26 cellular contexts compared by ENCODE assay signal in the genomic region with DNA sequence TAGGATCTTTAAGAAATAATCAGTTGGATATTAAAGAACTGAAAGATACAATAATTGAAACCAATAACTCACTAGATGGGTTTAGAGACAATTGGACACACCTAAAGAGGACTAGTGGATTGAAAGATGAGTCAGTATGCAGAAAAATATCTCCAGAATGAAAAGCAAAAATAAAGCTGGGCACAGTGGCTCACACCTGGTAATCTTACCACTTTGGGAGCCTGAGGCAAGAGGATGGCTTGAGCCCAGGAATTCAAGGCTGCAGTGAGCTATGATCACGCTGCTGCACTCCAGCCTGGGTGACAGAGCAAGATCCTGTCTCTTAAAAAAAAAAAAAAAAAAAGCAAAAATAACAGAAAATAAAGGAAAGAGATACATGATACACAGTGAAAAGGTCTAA.
"Had no signal": no experiment of that assay in that cellular context is flagged by ENCODE, and none has a peak within 500 bp of the region (broad histone marks: within the 10 kb centered on the region; RNA-seq: fewer than 3 reads in every experiment).

No MANE protein-coding gene starts in this region.

- H3K4me3 ChIP-seq: left lung, lower lobe of right lung, neural progenitor cell, ovary, skin epidermis, suprapubic skin, thoracic aorta, tibial artery, upper lobe of right lung had no signal

- H3K4me1 ChIP-seq: left lung, lower lobe of right lung, suprapubic skin, tibial artery, upper lobe of right lung had no signal

- H3K27ac ChIP-seq: left lung, lower lobe of right lung, neural progenitor cell, neutrophil, ovary, skin epidermis, suprapubic skin, thoracic aorta, tibial artery, upper lobe of right lung had no signal

- H3K9me3 ChIP-seq: left lung, lower lobe of right lung, neutrophil, ovary, suprapubic skin, thoracic aorta, tibial artery, upper lobe of right lung had no signal

- DNase-seq: hippocampal formation; kidney; left colon; left lung; lower lobe of right lung; mesendoderm; naive B cell; natural killer cell; nephron progenitor cell; ovary; retina; right cardiac atrium; stimulated activated CD4-positive, alpha-beta T cell treated with anti-CD3 and anti-CD28 coated beads, Interleukin-12 subunit alpha, Interleukin-12 subunit beta, amount 100 ng/mL, for 4 hours; stimulated activated CD4-positive, alpha-beta T cell treated with anti-CD3 and anti-CD28 coated beads, Interleukin-15, amount 100 ng/mL, for 24 hours; stimulated activated CD4-positive, alpha-beta T cell treated with anti-CD3 and anti-CD28 coated beads, Interleukin-2, amount 100 ng/mL, for 24 hours; stimulated activated CD4-positive, alpha-beta T cell treated with anti-CD3 and anti-CD28 coated beads, Interleukin-4, amount 100 ng/mL, for 1 hour; stimulated activated naive B cell treated with anti-CD40 and anti-IgM and Interleukin-4, amounts not matched to agents 10 μg/mL and 1 μg/mL and 100 μg/mL, for 72 hours; tibial artery; trophoblast cell; upper lobe of right lung had no signal

- H3K36me3 ChIP-seq: left lung, lower lobe of right lung, neural progenitor cell, neutrophil, ovary, suprapubic skin, thoracic aorta, tibial artery, upper lobe of right lung had no signal

- H3K27me3 ChIP-seq: ovary had no signal

- ATAC-seq: left colon; left lung; lower lobe of right lung; natural killer cell; right cardiac atrium; sciatic nerve; stimulated activated naive B cell treated with anti-CD40 and anti-IgM and Interleukin-4, amounts not matched to agents 10 μg/mL and 1 μg/mL and 100 μg/mL, for 72 hours; upper lobe of right lung had no signal
